10 cellular contexts compared by ENCODE assay signal in the genomic region with DNA sequence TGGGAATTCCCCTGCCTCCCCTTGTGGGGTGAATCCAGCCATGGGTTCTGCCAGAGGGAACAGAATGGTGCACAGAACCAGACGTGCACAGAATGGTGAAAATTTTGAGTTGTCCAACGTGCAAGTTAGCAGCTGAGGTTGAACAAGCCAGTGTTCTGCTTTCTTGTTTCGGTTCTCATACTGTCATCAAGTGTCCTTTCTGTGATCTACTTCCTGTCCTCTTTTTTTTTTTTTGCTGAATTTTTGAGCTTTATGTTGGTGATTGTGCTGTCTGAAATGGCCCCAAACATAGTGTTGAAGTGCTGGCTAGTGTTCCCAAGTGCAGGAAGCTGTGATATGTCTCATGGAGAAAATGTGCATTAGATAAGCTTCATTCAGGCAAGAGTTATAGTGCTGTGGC. TPM values are rescaled to one million over a fixed set of nuclear protein-coding genes. Genes with fewer than 3 reads are reported as not detected.
DNase-seq lines count a peak whose midpoint lies in the region; ATAC-seq, FAIRE-seq and TF ChIP-seq lines count a peak whose summit lies in the region.
"Had no signal": no experiment of that assay in that cellular context is flagged by ENCODE, and none has a peak within 500 bp of the region (broad histone marks: within the 10 kb centered on the region; RNA-seq: fewer than 3 reads in every experiment).

No MANE protein-coding gene starts in this region.

- H3K36me3 ChIP-seq in tibial nerve: no peaks in the 10 kb centered on the region

- H3K4me3 ChIP-seq in tibial nerve: no peak overlapping the region
- H3K4me3 ChIP-seq: mucosa of descending colon had no signal

- peak; percentile 86 for ATAC-seq in HG02852 (IDR thresholded peaks at IDR 0.05; ENCODE audit: unreplicated experiment)
- ATAC-seq: mucosa of descending colon had no signal

- TF ChIP-seq POLR2A in tibial nerve (IDR thresholded peaks at IDR 0.05): no peak

- H3K27ac ChIP-seq in substantia nigra (ENCODE audit: low read depth, low read length, poor library complexity, severe bottlenecking): no peak overlapping the region
- H3K27ac ChIP-seq in tibial nerve: no peak overlapping the region

- DNase-seq in GM19239 (ENCODE audit: insufficient read length, low spot score) (no peak), MV-4-11 (lab: John Stamatoyannopoulos, UW) (peak; percentile 81), substantia nigra (lab: John Stamatoyannopoulos, UW) (no peak), HuH-7.5 (ENCODE audit: low spot score) (no peak), iPS-NIHi11 (ENCODE audit: low spot score) (no peak), tibial nerve (ENCODE audit: low spot score in 2 of 2) (no peak)
- DNase-seq: Calu3, mucosa of descending colon, T-helper 9 cell had no signal

- WGBS in tibial nerve, 2 donors: 57 to 81% methylated on average over 3 of the region's 3 CpGs

- no peak for TF ChIP-seq CTCF in tibial nerve (IDR thresholded peaks at IDR 0.05)

- peak; percentile 87 for FAIRE-seq in GM19239 (lab: Jason Lieb, UNC)

- no peaks in the 10 kb centered on the region for H3K9me3 ChIP-seq in tibial nerve
- H3K9me3 ChIP-seq: mucosa of descending colon had no signal

- H3K4me1 ChIP-seq in tibial nerve: no peaks in the 10 kb centered on the region

- no peaks in the 10 kb centered on the region for H3K27me3 ChIP-seq in tibial nerve

- no peak for TF ChIP-seq EP300 in tibial nerve (IDR thresholded peaks at IDR 0.05)

RNA-seq across cellular contexts. Expression of a gene that starts 21.6 kb away (rescaled TPM):
- total RNA-seq in tibial nerve: 1 to 10 TPM in 3 of 4 donors, under 1 TPM in 1; 0.39 to 3.3 (median 1.7) TPM
